ENCODE assay signal across 8 cellular contexts in the genomic region with DNA sequence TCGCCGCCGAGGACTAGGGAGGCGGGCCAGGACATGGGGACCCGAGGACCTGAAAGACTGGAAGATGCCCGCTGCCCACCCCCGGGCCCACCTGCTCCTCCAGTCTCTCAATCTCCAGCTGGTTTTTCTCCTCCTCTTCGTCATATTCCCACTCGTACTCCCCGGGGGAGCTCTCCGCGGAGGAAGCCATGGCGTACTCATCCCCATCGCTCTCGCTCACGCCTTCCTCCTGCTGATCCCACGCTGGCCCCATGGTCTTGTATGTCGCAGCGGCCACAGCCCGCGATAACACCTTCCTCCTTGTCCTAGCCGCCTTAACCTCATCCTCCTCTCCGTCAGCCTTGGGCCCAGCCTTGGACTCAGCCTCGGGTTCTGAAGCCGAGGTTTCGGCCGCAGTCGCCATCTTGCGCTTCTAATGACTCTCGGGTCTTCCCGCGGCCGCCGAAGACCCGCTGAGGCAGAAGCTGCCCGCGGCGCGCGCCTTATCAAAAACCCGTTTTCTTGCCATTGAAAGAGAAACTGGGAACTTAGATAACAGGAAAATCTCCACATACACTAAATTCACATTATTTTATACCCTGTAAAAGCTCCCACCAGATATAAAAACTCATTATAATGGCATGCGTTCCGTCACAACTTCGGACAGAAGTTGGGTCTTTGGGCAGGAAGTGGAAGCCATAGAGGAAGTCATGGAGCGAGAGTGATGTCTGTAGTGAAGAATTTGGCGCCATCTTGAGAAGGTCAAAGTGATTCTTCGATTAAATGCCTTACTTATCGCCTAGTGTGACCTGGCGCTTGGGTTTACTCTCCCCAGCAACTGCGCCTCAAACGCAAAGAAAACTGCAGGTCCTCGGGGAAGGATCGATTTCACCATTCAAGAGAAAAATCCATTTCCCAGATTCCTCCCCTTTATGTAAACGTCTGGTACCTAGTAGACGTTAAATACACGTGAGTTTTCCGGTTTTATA. TPM values are rescaled to one million over a fixed set of nuclear protein-coding genes. Genes with fewer than 3 reads are reported as not detected.
DNase-seq lines count a peak whose midpoint lies in the region; ATAC-seq and TF ChIP-seq lines count a peak whose summit lies in the region.

A gene with protein sequence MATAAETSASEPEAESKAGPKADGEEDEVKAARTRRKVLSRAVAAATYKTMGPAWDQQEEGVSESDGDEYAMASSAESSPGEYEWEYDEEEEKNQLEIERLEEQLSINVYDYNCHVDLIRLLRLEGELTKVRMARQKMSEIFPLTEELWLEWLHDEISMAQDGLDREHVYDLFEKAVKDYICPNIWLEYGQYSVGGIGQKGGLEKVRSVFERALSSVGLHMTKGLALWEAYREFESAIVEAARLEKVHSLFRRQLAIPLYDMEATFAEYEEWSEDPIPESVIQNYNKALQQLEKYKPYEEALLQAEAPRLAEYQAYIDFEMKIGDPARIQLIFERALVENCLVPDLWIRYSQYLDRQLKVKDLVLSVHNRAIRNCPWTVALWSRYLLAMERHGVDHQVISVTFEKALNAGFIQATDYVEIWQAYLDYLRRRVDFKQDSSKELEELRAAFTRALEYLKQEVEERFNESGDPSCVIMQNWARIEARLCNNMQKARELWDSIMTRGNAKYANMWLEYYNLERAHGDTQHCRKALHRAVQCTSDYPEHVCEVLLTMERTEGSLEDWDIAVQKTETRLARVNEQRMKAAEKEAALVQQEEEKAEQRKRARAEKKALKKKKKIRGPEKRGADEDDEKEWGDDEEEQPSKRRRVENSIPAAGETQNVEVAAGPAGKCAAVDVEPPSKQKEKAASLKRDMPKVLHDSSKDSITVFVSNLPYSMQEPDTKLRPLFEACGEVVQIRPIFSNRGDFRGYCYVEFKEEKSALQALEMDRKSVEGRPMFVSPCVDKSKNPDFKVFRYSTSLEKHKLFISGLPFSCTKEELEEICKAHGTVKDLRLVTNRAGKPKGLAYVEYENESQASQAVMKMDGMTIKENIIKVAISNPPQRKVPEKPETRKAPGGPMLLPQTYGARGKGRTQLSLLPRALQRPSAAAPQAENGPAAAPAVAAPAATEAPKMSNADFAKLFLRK (minus strand): TSS at position 422 of the 968 bp plus-strand sequence. CDS start 19 bp downstream, at position 403.

- TF ChIP-seq CTCF in lower leg skin (IDR thresholded peaks at IDR 0.05), result no peak

- no peaks in the 10 kb centered on the region for H3K9me3 Mint-ChIP-seq in activated CD4-positive, alpha-beta memory T cell treated with anti-CD3 and anti-CD28 coated beads, Interleukin-2, amount 10 ng/mL, durations not matched to agents 7 days and 5 days

- CTCF ChIA-PET in activated CD4-positive, alpha-beta memory T cell treated with anti-CD3 and anti-CD28 coated beads, Interleukin-2, amount 10 ng/mL, durations not matched to agents 7 days and 5 days (lab: Charles Lee), result interaction anchor here (0.6 to 3.8 kb wide), 9 partner anchors 8 to 297 kb away, joined by 3 to 51 read pairs (median 4); a partner anchor contains a TSS

- H3K4me3 Mint-ChIP-seq in activated CD4-positive, alpha-beta memory T cell treated with anti-CD3 and anti-CD28 coated beads, Interleukin-2, amount 10 ng/mL, durations not matched to agents 7 days and 5 days, result peak within 1 kb of the TSS; percentile 100

- H3K4me3 ChIP-seq in lower leg skin (ENCODE audit: low read depth, poor library complexity, severe bottlenecking), result peak within 1 kb of the TSS; percentile 88

- no peak for TF ChIP-seq POLR2A in lower leg skin (IDR thresholded peaks at IDR 0.05)

- H3K27ac Mint-ChIP-seq in activated CD4-positive, alpha-beta memory T cell treated with anti-CD3 and anti-CD28 coated beads, Interleukin-2, amount 10 ng/mL, durations not matched to agents 7 days and 5 days, result peak within 1 kb of the TSS; percentile 99

- WGBS in lower leg skin, 2 donors, result 0 to 1% methylated on average over 57 of the region's 57 CpGs

- H3K36me3 Mint-ChIP-seq in activated CD4-positive, alpha-beta memory T cell treated with anti-CD3 and anti-CD28 coated beads, Interleukin-2, amount 10 ng/mL, durations not matched to agents 7 days and 5 days (ENCODE audit: low read depth), result peaks cover 50% of the 10 kb centered on the region

- peak; percentile 91 for DNase-seq in CD1c-positive myeloid dendritic cell (ENCODE audit: extremely low spot score)
- DNase-seq in HK-2 (ENCODE audit: unreplicated experiment), result peak; percentile 74
- DNase-seq in NCI-H82 treated with DMSO at 0.1 percent for 48 hours (lab: John Stamatoyannopoulos, UW; ENCODE audit: unreplicated experiment), result peak; percentile 94
- peak; percentile 84 for DNase-seq in activated CD4-positive, alpha-beta memory T cell treated with anti-CD3 and anti-CD28 coated beads, Interleukin-2, amount 10 ng/mL, durations not matched to agents 7 days and 5 days
- peak; percentile 91 for DNase-seq in ecto neural progenitor cell (ENCODE audit: low spot score)
- peak; percentile 70 to 94 for DNase-seq in lower leg skin (ENCODE audit: low spot score in 2 of 2)
- DNase-seq in stimulated activated CD4-positive, alpha-beta T cell treated with anti-CD3 and anti-CD28 coated beads, Interleukin-4, amount 100 ng/mL, for 4 hours, result peak; percentile 72 to 77

- intact Hi-C loops in lower leg skin (cut with DNase I; ENCODE audit: low total_unique reads), result loop anchor here (10.0 kb wide), 1 partner anchor 534 kb away; a partner anchor contains a TSS

- no peaks in the 10 kb centered on the region for H3K27me3 Mint-ChIP-seq in activated CD4-positive, alpha-beta memory T cell treated with anti-CD3 and anti-CD28 coated beads, Interleukin-2, amount 10 ng/mL, durations not matched to agents 7 days and 5 days

- POLR2A ChIA-PET in activated CD4-positive, alpha-beta memory T cell treated with anti-CD3 and anti-CD28 coated beads, Interleukin-2, amount 10 ng/mL, durations not matched to agents 7 days and 5 days (lab: Charles Lee), result interaction anchor here (0.6 to 15.5 kb wide), 24 partner anchors 9 to 1438 kb away, joined by 3 to 385 read pairs (median 4); a partner anchor contains a TSS

- ATAC-seq in GM19397 (IDR thresholded peaks at IDR 0.05; ENCODE audit: unreplicated experiment), result peak; percentile 42

- H3K4me1 Mint-ChIP-seq in activated CD4-positive, alpha-beta memory T cell treated with anti-CD3 and anti-CD28 coated beads, Interleukin-2, amount 10 ng/mL, durations not matched to agents 7 days and 5 days, result peaks cover 63% of the 10 kb centered on the region

RNA-seq across cellular contexts. Expression of the gene that starts here (rescaled TPM):
- 10 to 100 TPM; 68.9 to 70.3 TPM for total RNA-seq in activated CD4-positive, alpha-beta memory T cell treated with anti-CD3 and anti-CD28 coated beads, Interleukin-2, amount 10 ng/mL, durations not matched to agents 7 days and 5 days
- total RNA-seq in lower leg skin, result 10 to 100 TPM; 48.4 to 77.4 (median 72.1) TPM

Comparison
In these comparisons a context has a peak if more than half of its experiments do, and no peak if none do; other contexts are left out.
1. Peak in every context shown above with its lines: DNase-seq, ATAC-seq and H3K4me3 ChIP-seq.